36 cellular contexts compared by ENCODE assay signal in the genomic region with DNA sequence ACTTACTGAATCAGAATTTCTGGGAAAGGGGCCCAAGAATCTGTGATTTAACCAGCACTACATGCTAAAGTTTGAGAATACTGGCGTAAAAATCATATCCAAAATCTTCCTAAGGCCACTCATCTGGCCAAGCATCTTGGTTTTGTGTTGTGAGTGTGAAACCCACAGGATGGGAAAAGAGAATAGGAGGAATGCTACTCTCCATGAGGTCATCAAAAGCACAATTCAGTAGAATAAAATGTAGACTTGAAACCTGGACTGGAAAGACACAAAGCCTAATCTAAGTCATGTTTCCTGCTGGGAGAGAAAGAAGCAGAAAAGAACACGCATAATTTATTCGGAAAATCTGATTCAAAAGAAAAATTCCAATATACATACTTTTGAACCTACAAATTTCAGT. TPM values are rescaled to one million over a fixed set of nuclear protein-coding genes. Genes with fewer than 3 reads are reported as not detected.
"Had no signal": no experiment of that assay in that cellular context is flagged by ENCODE, and none has a peak within 500 bp of the region (broad histone marks: within the 10 kb centered on the region; RNA-seq: fewer than 3 reads in every experiment).

No MANE protein-coding gene starts in this region.

- ATAC-seq: activated CD8-positive, alpha-beta T cell treated with anti-CD3 and anti-CD28 coated beads for 36 hours; activated naive CD4-positive, alpha-beta T cell treated with anti-CD3 and anti-CD28 coated beads, Interleukin-2, amount 50 U/mL, for 72 hours; activated T-cell treated with anti-CD3 and anti-CD28 coated beads, Interleukin-2, amount 50 U/mL, for 4 hours; activated T-cell treated with anti-CD3 and anti-CD28 coated beads, Interleukin-2, amount 50 U/mL, for 72 hours; activated T-helper 17 cell treated with anti-CD3 and anti-CD28 coated beads, Interleukin-2, amount 50 U/mL, for 72 hours had no signal

- H3K4me3 ChIP-seq: adrenal gland, cardiac muscle cell had no signal

- H3K27ac ChIP-seq: adrenal gland, cardiac muscle cell, VCaP had no signal

- DNase-seq: activated B cell treated with CpG ODN at 0.5 μM for 24 hours; activated CD4-positive, alpha-beta memory T cell treated with anti-CD3 and anti-CD28 coated beads for 36 hours; activated CD4-positive, alpha-beta T cell treated with anti-CD3 and anti-CD28 coated beads for 4 hours; activated CD4-positive, alpha-beta T cell treated with anti-CD3 and anti-CD28 coated beads, Interleukin-2, amount 10 ng/mL, durations not matched to agents 24 days and 14 days; activated CD4-positive, alpha-beta T cell treated with anti-CD3 and anti-CD28 coated beads, Interleukin-2, amount 50 U/mL, for 1 hour; activated CD4-positive, alpha-beta T cell treated with anti-CD3 and anti-CD28 coated beads, Interleukin-2, amount 50 U/mL, for 4 hours; activated CD4-positive, CD25-positive, alpha-beta regulatory T cell treated with anti-CD3 and anti-CD28 coated beads, Interleukin-2, amount 50 U/mL, for 72 hours; activated CD8-positive, alpha-beta memory T cell treated with anti-CD3 and anti-CD28 coated beads, Interleukin-2, amount 50 U/mL, for 4 hours; activated CD8-positive, alpha-beta T cell treated with anti-CD3 and anti-CD28 coated beads for 36 hours; activated effector memory CD4-positive, alpha-beta T cell treated with anti-CD3 and anti-CD28 coated beads, Interleukin-2, amount 50 U/mL, for 16 hours; activated gamma-delta T cell treated with Interleukin-2 at 50 U/mL for 16 hours; activated naive CD4-positive, alpha-beta T cell; activated naive CD4-positive, alpha-beta T cell treated with anti-CD3 and anti-CD28 coated beads for 36 hours; activated naive CD4-positive, alpha-beta T cell treated with anti-CD3 and anti-CD28 coated beads, Interleukin-2, amount 50 U/mL, for 16 hours; activated naive CD8-positive, alpha-beta T cell treated with anti-CD3 and anti-CD28 coated beads for 36 hours; activated T-cell treated with anti-CD3 and anti-CD28 coated beads for 4 hours; activated T-cell treated with anti-CD3 and anti-CD28 coated beads, Interleukin-2, amount 50 U/mL, for 1 hour; activated T-cell treated with anti-CD3 and anti-CD28 coated beads, Interleukin-2, amount 50 U/mL, for 4 hours; activated T-cell treated with anti-CD3 and anti-CD28 coated beads, Interleukin-2, amount 50 U/mL, for 72 hours; adrenal gland; amniotic stem cell; aorta; caudate nucleus; cerebellar nuclear complex; T-helper 1 cell; T-helper 2 cell; T-helper 9 cell had no signal

- H3K27me3 ChIP-seq: adrenal gland, cardiac muscle cell had no signal

- H3K36me3 ChIP-seq: adrenal gland, cardiac muscle cell had no signal

- H3K9me3 ChIP-seq: adrenal gland had no signal

- FAIRE-seq: bronchial epithelial cell, TTC549 had no signal

RNA-seq across cellular contexts. Expression of a gene that starts 42.3 kb away (rescaled TPM):
- total RNA-seq: activated B cell treated with CpG ODN at 0.5 μM for 24 hours; activated CD4-positive, alpha-beta memory T cell treated with anti-CD3 and anti-CD28 coated beads for 36 hours; activated CD4-positive, alpha-beta T cell treated with anti-CD3 and anti-CD28 coated beads, Interleukin-2, amount 10 ng/mL, durations not matched to agents 24 days and 14 days; activated CD8-positive, alpha-beta memory T cell treated with anti-CD3 and anti-CD28 coated beads for 36 hours; activated CD8-positive, alpha-beta T cell treated with anti-CD3 and anti-CD28 coated beads for 36 hours; activated naive CD4-positive, alpha-beta T cell treated with anti-CD3 and anti-CD28 coated beads for 36 hours; activated naive CD4-positive, alpha-beta T cell treated with anti-CD3 and anti-CD28 coated beads, Interleukin-2, amount 50 U/mL, for 72 hours; activated naive CD8-positive, alpha-beta T cell treated with anti-CD3 and anti-CD28 coated beads for 36 hours; activated T-cell treated with anti-CD3 and anti-CD28 coated beads, Interleukin-2, amount 50 U/mL, for 72 hours; activated T-helper 1 cell treated with anti-CD3 and anti-CD28 coated beads, Interleukin-12 subunit alpha, Interleukin-12 subunit beta, Interleukin-2, Interleukin-4 antibody, amounts not matched to agents 30 ng/mL and 10 ng/mL and 1 ng/mL, durations not matched to agents 14 hours and 24 hours and 36 hours; activated T-helper 17 cell treated with anti-CD3 and anti-CD28 coated beads, Interleukin-2, amount 50 U/mL, for 72 hours; aorta; bronchial epithelial cell; cardiac muscle cell; chondrocyte had no signal
- polyA plus RNA-seq: cardiac muscle cell had no signal

RNA-seq across cellular contexts. Expression of a gene that starts 57.5 kb away (rescaled TPM):
- total RNA-seq: activated T-cell treated with anti-CD3 and anti-CD28 coated beads, Interleukin-2, amount 50 U/mL, for 4 hours had no signal
